Comparison of ENCODE assay signal across 8 cellular contexts in the genomic region with DNA sequence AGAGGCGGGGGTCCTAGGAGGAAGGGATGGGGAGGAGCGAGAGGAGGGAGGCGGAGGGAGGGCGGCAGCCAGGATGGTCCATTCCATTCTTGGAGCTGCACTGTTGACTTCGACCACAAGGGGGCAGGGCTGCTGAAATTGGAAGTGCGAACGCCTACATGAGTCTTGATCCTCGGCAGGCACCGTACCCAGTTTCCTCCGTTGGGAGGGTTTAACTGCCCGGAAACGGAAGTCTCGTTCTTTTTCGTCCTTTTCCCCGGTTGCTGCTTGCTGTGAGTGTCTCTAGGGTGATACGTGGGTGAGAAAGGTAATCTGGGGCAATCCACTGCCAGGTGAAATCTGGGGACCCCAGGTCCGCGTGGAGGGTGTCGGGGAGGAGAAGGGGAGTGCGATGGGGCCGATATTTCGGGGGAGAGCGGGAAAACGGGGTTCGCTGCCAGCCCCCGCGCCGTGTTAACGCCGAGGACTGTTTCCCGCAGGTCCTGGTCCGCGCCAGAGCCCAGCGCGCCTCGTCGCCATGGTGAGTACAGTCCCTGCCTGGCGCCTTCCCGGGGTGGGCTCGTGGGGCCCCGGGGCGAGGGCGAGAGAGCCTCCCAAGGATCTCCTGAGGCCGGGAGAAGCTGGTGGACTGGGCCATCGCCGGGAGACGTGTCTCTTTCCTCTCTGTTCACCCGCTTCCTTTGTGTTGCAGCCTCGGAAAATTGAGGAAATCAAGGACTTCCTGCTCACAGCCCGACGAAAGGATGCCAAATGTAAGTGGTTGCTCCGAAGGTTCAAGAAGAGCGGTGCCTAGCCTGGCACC. TPM values are rescaled to one million over a fixed set of nuclear protein-coding genes. Genes with fewer than 3 reads are reported as not detected.
DNase-seq lines count a peak whose midpoint lies in the region; ATAC-seq and TF ChIP-seq lines count a peak whose summit lies in the region.

A gene (plus strand): TSS at position 240 of the 802 bp plus-strand sequence. CDS start 278 bp downstream, at position 518.

- peak; percentile 62; the same call in 1 of the 2 replicates for TF ChIP-seq EP300 in Ishikawa (IDR thresholded peaks at IDR 0.05; ENCODE audit: borderline replicate concordance)

- H3F3A ChIP-seq in PC-3 (ENCODE audit: low read length, unreplicated experiment): no peaks in the 10 kb centered on the region

- TF ChIP-seq RAD21 in Ishikawa (IDR thresholded peaks at IDR 0.05; ENCODE audit: low read depth): peak; percentile 31; the same call in 1 of the 2 replicates

- CTCF ChIA-PET in PC-3 (lab: Charles Lee): interaction anchor here (0.7 kb wide), 1 partner anchor 367 kb away, joined by 14 read pairs; no protein-coding TSS in a partner anchor

- peak; percentile 72 for ATAC-seq in GM21423 (IDR thresholded peaks at IDR 0.05; ENCODE audit: unreplicated experiment)
- ATAC-seq in PC-3: peak; percentile 58

- peak within 1 kb of the TSS; percentile 98 for H3K9ac ChIP-seq in PC-3 (ENCODE audit: low read length)

- H3K9me2 ChIP-seq in PC-3 (replicated peaks; ENCODE audit: low read length): no peaks in the 10 kb centered on the region

- peaks cover 45% of the 10 kb centered on the region for H4K20me1 ChIP-seq in PC-3 (ENCODE audit: low read length)

- peaks cover 42% of the 10 kb centered on the region for H3K36me3 ChIP-seq in PC-3 (ENCODE audit: low read depth, low read length)

- peaks cover 33% of the 10 kb centered on the region for H3K27me3 ChIP-seq in PC-3 (ENCODE audit: low read length)

- H3K4me3 ChIP-seq in PC-3 (ENCODE audit: low read length) (peak within 1 kb of the TSS; percentile 96), epithelial cell of proximal tubule (ENCODE audit: low read depth, low read length) (peak within 1 kb of the TSS; percentile 99)

- H3K9me3 ChIP-seq in PC-3 (ENCODE audit: low read length): no peaks in the 10 kb centered on the region

- BruUV-seq in PC-3 (replicated peaks; lab: Mats Ljungman, UMichigan): TSS peak; percentile 72

- intact Hi-C loops in PC-3 (cut with micrococcal nuclease): loop anchor here (10.0 kb wide), 1 partner anchor 899 kb away; no protein-coding TSS in a partner anchor

- H3K79me2 ChIP-seq in PC-3 (ENCODE audit: low read length): peaks cover 50% of the 10 kb centered on the region

- peaks cover 29% of the 10 kb centered on the region for H3K4me1 ChIP-seq in PC-3 (ENCODE audit: insufficient read depth, low read length)

- peak; percentile 94 for DNase-seq in D341Med (ENCODE audit: low spot score)
- peak; percentile 99 for DNase-seq in PC-3
- DNase-seq in activated T-cell treated with anti-CD3 and anti-CD28 coated beads for 48 hours (ENCODE audit: low read depth): peak; percentile 90
- DNase-seq in epithelial cell of proximal tubule (ENCODE audit: low read depth): peak; percentile 83
- peak; percentile 97 for DNase-seq in mucosa of gallbladder (ENCODE audit: low spot score)
- peak; percentile 91 to 97 for DNase-seq in stimulated activated CD8-positive, alpha-beta memory T cell treated with anti-CD3 and anti-CD28 coated beads, Interleukin-4, amount 100 ng/mL, for 4 hours (ENCODE audit: low read depth in 2 of 2, low spot score in 1 of 2)

- peak within 1 kb of the TSS; percentile 42 for H3K27ac ChIP-seq in PC-3 (ENCODE audit: low read length)

- H2AFZ ChIP-seq in PC-3 (ENCODE audit: low read length): peak within 1 kb of the TSS; percentile 52

- H3K4me2 ChIP-seq in PC-3 (ENCODE audit: low read length): peak within 1 kb of the TSS; percentile 88

- POLR2A ChIA-PET in PC-3 (lab: Charles Lee; ENCODE audit: unreplicated experiment): interaction anchor here (0.6 kb wide), 2 partner anchors 567 to 586 kb away, joined by 3 to 4 read pairs; no protein-coding TSS in a partner anchor

- TF ChIP-seq CTCF in PC-3 (conservative IDR thresholded peaks at IDR 0.05; ENCODE audit: low read depth, low read length): peak; percentile 96
- peak; percentile 97 for TF ChIP-seq CTCF in epithelial cell of proximal tubule (conservative IDR thresholded peaks at IDR 0.05; ENCODE audit: low read depth, low read length)

TF ChIP-seq in Ishikawa, 13 proteins besides CTCF, POLR2A, EP300 and RAD21:
- TF ChIP-seq TAF1 (IDR thresholded peaks at IDR 0.05; ENCODE audit: low read depth) (peak; percentile 100), TEAD4 (IDR thresholded peaks at IDR 0.05) (peak; percentile 54), NFIC (IDR thresholded peaks at IDR 0.05) (peak; percentile 43; the same call in 1 of the 2 replicates), CREB1 (IDR thresholded peaks at IDR 0.05; ENCODE audit: low read depth) (no peak), FOXM1 (IDR thresholded peaks at IDR 0.05; ENCODE audit: borderline replicate concordance, low read depth) (0 out of 2 replicates have a peak, but pooled peaks have one; percentile 36), TCF12 (IDR thresholded peaks at IDR 0.05; ENCODE audit: low read depth) (peak; percentile 65), EGR1 (IDR thresholded peaks at IDR 0.05) (peak; percentile 63; the same call in 1 of the 2 replicates), CEBPB (IDR thresholded peaks at IDR 0.05) (peak; percentile 38; the same call in 1 of the 2 replicates), YY1 (IDR thresholded peaks at IDR 0.05; ENCODE audit: low read depth) (peak; percentile 63), ZBTB7A (IDR thresholded peaks at IDR 0.05; ENCODE audit: low read depth) (no peak)
- TF ChIP-seq, protein P1, sequence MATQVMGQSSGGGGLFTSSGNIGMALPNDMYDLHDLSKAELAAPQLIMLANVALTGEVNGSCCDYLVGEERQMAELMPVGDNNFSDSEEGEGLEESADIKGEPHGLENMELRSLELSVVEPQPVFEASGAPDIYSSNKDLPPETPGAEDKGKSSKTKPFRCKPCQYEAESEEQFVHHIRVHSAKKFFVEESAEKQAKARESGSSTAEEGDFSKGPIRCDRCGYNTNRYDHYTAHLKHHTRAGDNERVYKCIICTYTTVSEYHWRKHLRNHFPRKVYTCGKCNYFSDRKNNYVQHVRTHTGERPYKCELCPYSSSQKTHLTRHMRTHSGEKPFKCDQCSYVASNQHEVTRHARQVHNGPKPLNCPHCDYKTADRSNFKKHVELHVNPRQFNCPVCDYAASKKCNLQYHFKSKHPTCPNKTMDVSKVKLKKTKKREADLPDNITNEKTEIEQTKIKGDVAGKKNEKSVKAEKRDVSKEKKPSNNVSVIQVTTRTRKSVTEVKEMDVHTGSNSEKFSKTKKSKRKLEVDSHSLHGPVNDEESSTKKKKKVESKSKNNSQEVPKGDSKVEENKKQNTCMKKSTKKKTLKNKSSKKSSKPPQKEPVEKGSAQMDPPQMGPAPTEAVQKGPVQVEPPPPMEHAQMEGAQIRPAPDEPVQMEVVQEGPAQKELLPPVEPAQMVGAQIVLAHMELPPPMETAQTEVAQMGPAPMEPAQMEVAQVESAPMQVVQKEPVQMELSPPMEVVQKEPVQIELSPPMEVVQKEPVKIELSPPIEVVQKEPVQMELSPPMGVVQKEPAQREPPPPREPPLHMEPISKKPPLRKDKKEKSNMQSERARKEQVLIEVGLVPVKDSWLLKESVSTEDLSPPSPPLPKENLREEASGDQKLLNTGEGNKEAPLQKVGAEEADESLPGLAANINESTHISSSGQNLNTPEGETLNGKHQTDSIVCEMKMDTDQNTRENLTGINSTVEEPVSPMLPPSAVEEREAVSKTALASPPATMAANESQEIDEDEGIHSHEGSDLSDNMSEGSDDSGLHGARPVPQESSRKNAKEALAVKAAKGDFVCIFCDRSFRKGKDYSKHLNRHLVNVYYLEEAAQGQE (IDR thresholded peaks at IDR 0.05; ENCODE audit: low read depth): peak; percentile 42; the same call in 1 of the 2 replicates
- TF ChIP-seq, protein P2, sequence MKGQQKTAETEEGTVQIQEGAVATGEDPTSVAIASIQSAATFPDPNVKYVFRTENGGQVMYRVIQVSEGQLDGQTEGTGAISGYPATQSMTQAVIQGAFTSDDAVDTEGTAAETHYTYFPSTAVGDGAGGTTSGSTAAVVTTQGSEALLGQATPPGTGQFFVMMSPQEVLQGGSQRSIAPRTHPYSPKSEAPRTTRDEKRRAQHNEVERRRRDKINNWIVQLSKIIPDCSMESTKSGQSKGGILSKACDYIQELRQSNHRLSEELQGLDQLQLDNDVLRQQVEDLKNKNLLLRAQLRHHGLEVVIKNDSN (IDR thresholded peaks at IDR 0.05): peak; percentile 34; the same call in 1 of the 2 replicates
- TF ChIP-seq, protein P3, sequence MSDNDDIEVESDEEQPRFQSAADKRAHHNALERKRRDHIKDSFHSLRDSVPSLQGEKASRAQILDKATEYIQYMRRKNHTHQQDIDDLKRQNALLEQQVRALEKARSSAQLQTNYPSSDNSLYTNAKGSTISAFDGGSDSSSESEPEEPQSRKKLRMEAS (IDR thresholded peaks at IDR 0.05): peak; percentile 96

RNA-seq across cellular contexts. Expression of the gene that starts here (rescaled TPM):
- 2,878 and 3,689 TPM in 2 replicates for total RNA-seq in PC-3 (2014; rRNA removed)
- 617 and 721 TPM in 2 replicates for total RNA-seq in epithelial cell of proximal tubule
- total RNA-seq in mucosa of gallbladder: 627 TPM

Comparison
In these comparisons a context has a peak if more than half of its experiments do, and no peak if none do; other contexts are left out.
1. Peak in every context shown above with its lines: DNase-seq, ATAC-seq, H3K4me3 ChIP-seq and H3K27ac ChIP-seq.